In the genomic region with DNA sequence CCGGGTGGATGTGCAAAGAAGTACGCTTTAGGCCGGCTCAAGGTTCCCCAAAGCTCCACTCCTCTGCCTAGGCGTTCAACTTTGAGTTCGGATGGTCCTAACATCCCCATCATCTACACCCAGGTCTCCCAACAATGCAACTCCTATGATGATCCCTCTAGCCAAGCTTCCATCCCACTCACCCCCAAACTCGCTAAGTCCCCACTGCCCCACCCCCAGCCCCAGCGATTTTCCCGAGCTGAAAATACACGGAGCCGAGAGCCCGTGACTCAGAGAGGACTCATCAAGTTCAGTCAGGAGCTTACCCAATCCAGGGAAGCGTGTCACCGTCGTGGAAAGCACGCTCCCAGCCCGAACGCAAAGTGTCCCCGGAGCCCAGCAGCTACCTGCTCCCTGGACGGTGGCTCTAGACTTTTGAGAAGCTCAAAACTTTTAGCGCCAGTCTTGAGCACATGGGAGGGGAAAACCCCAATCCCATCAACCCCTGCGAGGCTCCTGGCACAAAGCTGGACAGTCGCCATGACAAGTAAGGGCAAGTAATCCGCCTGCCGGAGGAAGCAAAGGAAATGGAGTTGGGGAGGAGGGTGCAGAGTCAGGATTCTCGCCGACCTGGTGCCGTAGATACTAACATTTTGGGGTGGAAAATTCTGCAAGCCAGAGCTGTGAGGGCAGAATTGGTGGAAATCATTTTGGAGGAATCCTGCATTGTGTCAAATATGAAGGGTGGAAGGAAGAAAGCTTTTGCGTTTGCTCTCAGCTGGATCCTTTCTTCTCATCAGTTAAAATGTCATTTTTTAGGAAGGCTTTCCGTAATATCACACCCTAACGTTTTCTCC, we compare ENCODE assay signal across 8 cellular contexts. TPM values are rescaled to one million over a fixed set of nuclear protein-coding genes. Genes with fewer than 3 reads are reported as not detected.
DNase-seq lines count a peak whose midpoint lies in the region; ATAC-seq and TF ChIP-seq lines count a peak whose summit lies in the region.

A gene (minus strand): TSS at position 419 of the 836 bp plus-strand sequence. CDS start 10,896 bp downstream, outside the sequence.

- peak within 1 kb of the TSS; percentile 99 for H3K27ac ChIP-seq in BLaER1
- H3K27ac ChIP-seq in adrenal gland: peak within 1 kb of the TSS; percentile 86 to 98 (median 97)
- H3K27ac ChIP-seq in trophoblast cell (ENCODE audit: low read depth, low read length): peak within 1 kb of the TSS; percentile 88
- peak within 1 kb of the TSS; percentile 93 to 94 for H3K27ac ChIP-seq in tibial artery

- H4K20me1 ChIP-seq in BLaER1: peaks cover 36% of the 10 kb centered on the region

- H3K9ac ChIP-seq in BLaER1 (peak within 1 kb of the TSS; percentile 99), trophoblast cell (ENCODE audit: low read length) (peak within 1 kb of the TSS; percentile 97)

- DNase-seq in NCI-H146 treated with DMSO at 0.1 percent for 48 hours (lab: John Stamatoyannopoulos, UW; ENCODE audit: unreplicated experiment) (peak; percentile 87), T-helper 1 cell (peak; percentile 75 to 93 (median 84)), adrenal gland (peak; percentile 87 to 95 (median 91)), cardiac septum (ENCODE audit: low spot score) (peak; percentile 94), trophoblast cell (peak; percentile 93 to 96), tibial artery (peak; percentile 90 to 94)

- peaks cover 38% of the 10 kb centered on the region for H3K4me1 ChIP-seq in BLaER1
- peaks cover 5 to 26% of the 10 kb centered on the region in 2 donors for H3K4me1 ChIP-seq in adrenal gland (replicated peaks in 1 of 2)
- H3K4me1 ChIP-seq in trophoblast cell (ENCODE audit: control insufficient read depth in 1 of 2, insufficient read depth in 2 of 2, low read length in 2 of 2): peaks cover 4 to 12% of the 10 kb centered on the region in 2 experiments
- peaks cover 0 to 33% (median 21%) of the 10 kb centered on the region in 4 donors for H3K4me1 ChIP-seq in tibial artery

- peaks cover 16% of the 10 kb centered on the region for H3K79me2 ChIP-seq in trophoblast cell (ENCODE audit: control insufficient read depth, insufficient read depth, low read length, poor library complexity)

- peak within 1 kb of the TSS; percentile 99 for H3K4me3 ChIP-seq in BLaER1
- peak within 1 kb of the TSS; percentile 43 to 99 (median 88) for H3K4me3 ChIP-seq in adrenal gland
- H3K4me3 ChIP-seq in trophoblast cell (ENCODE audit: low read depth, low read length): peak within 1 kb of the TSS; percentile 90
- H3K4me3 ChIP-seq in tibial artery: peak within 1 kb of the TSS; percentile 82 to 87

- ATAC-seq in GM21825 (IDR thresholded peaks at IDR 0.05; ENCODE audit: unreplicated experiment): peak; percentile 52

- peak; percentile 67 to 89 for TF ChIP-seq POLR2A in adrenal gland (IDR thresholded peaks at IDR 0.05)

- peak within 1 kb of the TSS; percentile 91 for H4K91ac ChIP-seq in trophoblast cell (ENCODE audit: low read depth, low read length)

- H3K9me3 ChIP-seq in BLaER1 (no peaks in the 10 kb centered on the region), adrenal gland (replicated peaks in 1 of 3) (no peaks in the 10 kb centered on the region), trophoblast cell (ENCODE audit: insufficient read depth, low read depth, low read length) (no peaks in the 10 kb centered on the region), tibial artery (no peaks in the 10 kb centered on the region)

- H2BK12ac ChIP-seq in trophoblast cell (ENCODE audit: low read length): no peak within 1 kb of the TSS

- H3K27me3 ChIP-seq in BLaER1 (no peaks in the 10 kb centered on the region), adrenal gland (no peaks in the 10 kb centered on the region), trophoblast cell (ENCODE audit: insufficient read depth, low read length) (no peaks in the 10 kb centered on the region), tibial artery (no peaks in the 10 kb centered on the region)

- peak within 1 kb of the TSS; percentile 81 for H2BK5ac ChIP-seq in trophoblast cell (ENCODE audit: low read depth, low read length, poor library complexity)

- H3K18ac ChIP-seq in trophoblast cell (ENCODE audit: low read length): peak within 1 kb of the TSS; percentile 86

- H3K4me2 ChIP-seq in BLaER1: peak within 1 kb of the TSS; percentile 92
- peak within 1 kb of the TSS; percentile 94 for H3K4me2 ChIP-seq in trophoblast cell (ENCODE audit: low read length)

- H3K36me3 ChIP-seq in BLaER1: peaks cover 44% of the 10 kb centered on the region
- no peaks in the 10 kb centered on the region for H3K36me3 ChIP-seq in adrenal gland (replicated peaks in 1 of 2)
- H3K36me3 ChIP-seq in trophoblast cell (ENCODE audit: control insufficient read depth in 1 of 2, insufficient read depth in 2 of 2, low read length in 2 of 2): peaks cover 2% of the 10 kb centered on the region in 2 experiments
- H3K36me3 ChIP-seq in tibial artery: no peaks in the 10 kb centered on the region

- H3K14ac ChIP-seq in trophoblast cell (ENCODE audit: low read length): peak within 1 kb of the TSS; percentile 78

- WGBS in adrenal gland, 4 donors: 0 to 1% (median 0%) methylated on average over 23 to 30 of the region's 30 CpGs
- 100% methylated on average over 1 of the region's 30 CpGs for WGBS in trophoblast cell (ENCODE audit: extremely low coverage, insufficient coverage, insufficient read length)

- peak within 1 kb of the TSS; percentile 86 for H3K4ac ChIP-seq in trophoblast cell (ENCODE audit: low read depth, low read length)

- intact Hi-C loops in adrenal gland (cut with DNase I): loop anchor here (5.0 to 10.0 kb wide), 2 partner anchors 52 to 55 kb away; a partner anchor contains a TSS
- intact Hi-C loops in cardiac septum (cut with DNase I): loop anchor here (2.0 to 5.0 kb wide), 3 partner anchors 56 to 104 kb away; a partner anchor contains a TSS
- intact Hi-C loops in tibial artery (cut with DNase I; ENCODE audit: low total_unique reads): loop anchor here (5.0 kb wide), 1 partner anchor 60 kb away; a partner anchor contains a TSS

- H3K23ac ChIP-seq in trophoblast cell (ENCODE audit: low read length): no peak within 1 kb of the TSS

- peaks cover 20% of the 10 kb centered on the region for H3K79me1 ChIP-seq in trophoblast cell (ENCODE audit: low read length)

- peak within 1 kb of the TSS; percentile 81 for H2BK120ac ChIP-seq in trophoblast cell (ENCODE audit: insufficient read depth, low read length, poor library complexity)

- H2AFZ ChIP-seq in trophoblast cell (ENCODE audit: insufficient read depth, low read length, poor library complexity): peak within 1 kb of the TSS; percentile 53

- H2AK5ac ChIP-seq in trophoblast cell (ENCODE audit: low read length): peak within 1 kb of the TSS; percentile 86

- peak within 1 kb of the TSS; percentile 85 for H4K12ac ChIP-seq in trophoblast cell (ENCODE audit: low read depth, low read length)

- no peak for TF ChIP-seq CTCF in adrenal gland (IDR thresholded peaks at IDR 0.05)
- no peak for TF ChIP-seq CTCF in tibial artery (IDR thresholded peaks at IDR 0.05)

- peak within 1 kb of the TSS; percentile 95 for H4K8ac ChIP-seq in trophoblast cell (ENCODE audit: low read depth, low read length)

RNA-seq across cellular contexts. Expression of the gene that starts here (rescaled TPM):
- total RNA-seq in adrenal gland: 10 to 100 TPM; 25.8 to 85.9 (median 32.2) TPM
- 10 to 100 TPM; 13.4 to 19.9 (median 17.4) TPM for polyA plus RNA-seq in adrenal gland
- total RNA-seq in cardiac septum: 17.5 TPM
- polyA plus RNA-seq in trophoblast cell (2013): 93.7 and 94.5 TPM in 2 replicates

Comparison
In these comparisons a context has a peak if more than half of its experiments do, and no peak if none do; other contexts are left out.
1. Peak in every context shown above with its lines: DNase-seq, ATAC-seq, H3K4me3 ChIP-seq and H3K27ac ChIP-seq.